In genomic region chr22:32926600-32926999, GRCh38 we compare ENCODE assay signal across 8 cellular contexts.
DNase-seq lines count a peak whose midpoint lies in the region; ATAC-seq and TF ChIP-seq lines count a peak whose summit lies in the region.

No MANE protein-coding gene starts in this region.

- peaks cover 7% of the 10 kb centered on the region for H3K27me3 Mint-ChIP-seq in nephron (ENCODE audit: low read depth)

- WGBS in mammary epithelial cell (ENCODE audit: low coverage, missing lambda C conversion rate), result 0% methylated on average over 1 of the region's 1 CpG

- no peaks in the 10 kb centered on the region for H3K79me2 ChIP-seq in MM.1S (ENCODE audit: low read length)
- no peaks in the 10 kb centered on the region for H3K79me2 ChIP-seq in mammary epithelial cell (ENCODE audit: insufficient read depth, low read length)

- H3K9ac ChIP-seq in MM.1S (ENCODE audit: low read length), result no peak overlapping the region
- H3K9ac ChIP-seq in mammary epithelial cell (ENCODE audit: insufficient read depth, low read length), result no peak overlapping the region

- H3K4me2 ChIP-seq in MM.1S (ENCODE audit: low read depth, low read length) (no peak overlapping the region), mammary epithelial cell (ENCODE audit: insufficient read depth, low read depth, low read length) (no peak overlapping the region)

- no peaks in the 10 kb centered on the region for H3K9me3 ChIP-seq in MM.1S (replicated peaks; ENCODE audit: insufficient read depth, low read length)
- H3K9me3 ChIP-seq in mammary epithelial cell (replicated peaks; ENCODE audit: insufficient read depth, low read length), result no peaks in the 10 kb centered on the region

- CTCF ChIA-PET in mammary epithelial cell (lab: Charles Lee; ENCODE audit: low non-redundant PET), result interaction anchor here (0.6 kb wide), 1 partner anchor 13 kb away, joined by 8 read pairs; no protein-coding TSS in a partner anchor

- intact Hi-C loops in mammary epithelial cell (cut with micrococcal nuclease), result loop anchor here (1.0 kb wide), 2 partner anchors 60 to 74 kb away; no protein-coding TSS in a partner anchor

- H3K27ac ChIP-seq in MM.1S (ENCODE audit: low read length) (no peak overlapping the region), mammary epithelial cell (ENCODE audit: insufficient read depth, low read depth, low read length) (no peak overlapping the region)

- no peak overlapping the region for H2AFZ ChIP-seq in MM.1S (ENCODE audit: low read length)
- no peak overlapping the region for H2AFZ ChIP-seq in mammary epithelial cell (ENCODE audit: low read depth, low read length)

- dilution Hi-C loops in mammary epithelial cell (cut with HindIII; ENCODE audit: low sequenced_read_pairs), result no loop called here

- peaks cover 6% of the 10 kb centered on the region for H3K9me3 Mint-ChIP-seq in nephron

- H3K36me3 Mint-ChIP-seq in nephron (ENCODE audit: low read depth), result no peaks in the 10 kb centered on the region

- H3K27ac Mint-ChIP-seq in nephron, result no peak overlapping the region

- H3F3A ChIP-seq in MM.1S (ENCODE audit: insufficient read depth, low read length), result no peaks in the 10 kb centered on the region

- H3K4me1 ChIP-seq in MM.1S (ENCODE audit: low read length), result no peaks in the 10 kb centered on the region
- H3K4me1 ChIP-seq in mammary epithelial cell (ENCODE audit: insufficient read depth, low read length), result no peaks in the 10 kb centered on the region

- H3K27me3 ChIP-seq in MM.1S (replicated peaks; ENCODE audit: insufficient read depth, low read length), result no peaks in the 10 kb centered on the region
- H3K27me3 ChIP-seq in mammary epithelial cell (ENCODE audit: insufficient read depth, low read length), result no peaks in the 10 kb centered on the region

- H4K20me1 ChIP-seq in MM.1S (ENCODE audit: insufficient read depth, low read length) (no peaks in the 10 kb centered on the region), mammary epithelial cell (ENCODE audit: insufficient read depth, low read length) (no peaks in the 10 kb centered on the region)

- H3K4me1 Mint-ChIP-seq in nephron, result peaks cover 6% of the 10 kb centered on the region

- in situ Hi-C loops in mammary epithelial cell (cut with MboI; ENCODE audit: low sequenced_read_pairs in 2 of 2), result no loop called here

- no peaks in the 10 kb centered on the region for H3K9me2 ChIP-seq in MM.1S (replicated peaks; ENCODE audit: insufficient read depth, low read length)

- H3K36me3 ChIP-seq in MM.1S (replicated peaks; ENCODE audit: insufficient read depth, low read length), result no peaks in the 10 kb centered on the region
- no peaks in the 10 kb centered on the region for H3K36me3 ChIP-seq in mammary epithelial cell (ENCODE audit: insufficient read depth, low read length)

- DNase-seq in GM03348 (ENCODE audit: low spot score), result peak; percentile 64
- DNase-seq in MM.1S, result peak; percentile 45
- peak; percentile 52 for DNase-seq in mammary epithelial cell
- no peak for DNase-seq in activated T-cell treated with anti-CD3 and anti-CD28 coated beads for 4 hours
- DNase-seq in NOMO-1 (lab: John Stamatoyannopoulos, UW; ENCODE audit: unreplicated experiment in 2 of 2), result no peak
- no peak for DNase-seq in GM19240 (ENCODE audit: insufficient read length, low spot score)

- no peak overlapping the region for H3K4me3 ChIP-seq in MM.1S (ENCODE audit: low read length)
- H3K4me3 ChIP-seq in mammary epithelial cell (replicated peaks in 1 of 3; ENCODE audit: insufficient read depth in 1 of 3, low read depth in 2 of 3, low read length in 3 of 3), result no peak overlapping the region

- H3K4me3 Mint-ChIP-seq in nephron, result no peak overlapping the region

- TF ChIP-seq CTCF in MM.1S (IDR thresholded peaks at IDR 0.05; ENCODE audit: low read length), result peak; percentile 63
- peak; percentile 69 to 85 for TF ChIP-seq CTCF in mammary epithelial cell (conservative IDR thresholded peaks at IDR 0.05 in 1 of 2, IDR thresholded peaks at IDR 0.05 in 1 of 2; ENCODE audit: extremely low read depth in 1 of 2, insufficient read depth in 1 of 2, low read depth in 1 of 2, low read length in 2 of 2)
- TF ChIP-seq CTCF in nephron (IDR thresholded peaks at IDR 0.05; ENCODE audit: unreplicated experiment in 3 of 3), result peak; percentile 43 to 51 (median 47)

- no TSS peak for BruUV-seq in mammary epithelial cell (replicated peaks; lab: Mats Ljungman, UMichigan)

- no peak for ATAC-seq in HG02884 (IDR thresholded peaks at IDR 0.05; ENCODE audit: unreplicated experiment)

Comparison
In these comparisons a context has a peak if more than half of its experiments do, and no peak if none do; other contexts are left out.
1. DNase-seq: peak in GM03348 (single experiment), MM.1S (single experiment) and mammary epithelial cell (single experiment); none in activated T-cell treated with anti-CD3 and anti-CD28 coated beads for 4 hours (single experiment), NOMO-1 (0 of 2) and GM19240 (single experiment).
2. Peak in every context shown above with its lines, with median percentiles within 50 percentile points of each other: CTCF ChIP-seq.